ENCODE assay signal across 18 cellular contexts in genomic region chr11:113506893-113507292, GRCh38. TPM values are rescaled to one million over a fixed set of nuclear protein-coding genes. Genes with fewer than 3 reads are reported as not detected.
A peak's percentile ranks its signal among the peaks of the same experiment; 100 is the strongest.
DNase-seq lines count a peak whose midpoint lies in the region; ATAC-seq, FAIRE-seq and TF ChIP-seq lines count a peak whose summit lies in the region.
"Had no signal": no experiment of that assay in that cellular context is flagged by ENCODE, and none has a peak within 500 bp of the region (broad histone marks: within the 10 kb centered on the region; RNA-seq: fewer than 3 reads in every experiment).

No MANE protein-coding gene starts in this region.

- H3K4me1 ChIP-seq in GM23248 (ENCODE audit: insufficient read depth) (peaks cover 13% of the 10 kb centered on the region), mammary epithelial cell (ENCODE audit: insufficient read depth, low read length) (peaks cover 48% of the 10 kb centered on the region), esophagus muscularis mucosa (no peaks in the 10 kb centered on the region), HepG2 (ENCODE audit: insufficient read depth, low read length) (peaks cover 12% of the 10 kb centered on the region)

- H3K27ac ChIP-seq in GM23248 (peak overlapping the region; percentile 68), mammary epithelial cell (ENCODE audit: insufficient read depth, low read depth, low read length) (peak overlapping the region; percentile 95), esophagus muscularis mucosa (replicated peaks in 1 of 4) (no peak overlapping the region), HepG2 (ENCODE audit: extremely low read length, insufficient read depth, low read length) (no peak overlapping the region)
- H3K27ac ChIP-seq: C4-2B had no signal

- in situ Hi-C loops in GM23248 (cut with MboI) = no loop called here
- in situ Hi-C loops in mammary epithelial cell (cut with MboI; ENCODE audit: low sequenced_read_pairs in 2 of 2) = no loop called here
- in situ Hi-C loops in HepG2 (cut with HindIII; ENCODE audit: extremely low pct_ligation_motif_present, low pct_unique_long_range_greater_than_20kb) = no loop called here

- TF ChIP-seq RAD21 in HepG2 (CRISPR knock-in tag; IDR thresholded peaks at IDR 0.05) = no peak

- H3K27me3 ChIP-seq in GM23248 (replicated peaks; ENCODE audit: insufficient read depth) = peaks cover 23% of the 10 kb centered on the region; the same call in 1 of the 2 replicates
- no peaks in the 10 kb centered on the region for H3K27me3 ChIP-seq in mammary epithelial cell (ENCODE audit: insufficient read depth, low read length)
- H3K27me3 ChIP-seq in esophagus muscularis mucosa = peaks cover 0 to 6% (median 0%) of the 10 kb centered on the region in 4 donors
- peaks cover 1 to 4% of the 10 kb centered on the region in 2 experiments; a peak in 1 of 5 replicates for H3K27me3 ChIP-seq in HepG2 (ENCODE audit: control insufficient read depth in 1 of 2, insufficient read depth in 2 of 2, low read length in 2 of 2)
- H3K27me3 ChIP-seq: BE2C had no signal

- H2AFZ ChIP-seq in GM23248 (no peak overlapping the region), mammary epithelial cell (ENCODE audit: low read depth, low read length) (peak overlapping the region; percentile 14), HepG2 (ENCODE audit: low read length) (no peak overlapping the region)
- H2AFZ ChIP-seq: GM23338 had no signal

- H3K9me3 ChIP-seq in GM23248 (ENCODE audit: low read depth) (no peaks in the 10 kb centered on the region), mammary epithelial cell (replicated peaks; ENCODE audit: insufficient read depth, low read length) (no peaks in the 10 kb centered on the region), esophagus muscularis mucosa (no peaks in the 10 kb centered on the region), HepG2 (ENCODE audit: low read length) (no peaks in the 10 kb centered on the region)
- H3K9me3 ChIP-seq: BE2C had no signal

- no peaks in the 10 kb centered on the region for H3K79me2 ChIP-seq in GM23248 (ENCODE audit: insufficient read depth)
- no peaks in the 10 kb centered on the region for H3K79me2 ChIP-seq in mammary epithelial cell (ENCODE audit: insufficient read depth, low read length)
- no peaks in the 10 kb centered on the region for H3K79me2 ChIP-seq in HepG2 (ENCODE audit: insufficient read depth, low read length)

- intact Hi-C loops in mammary epithelial cell (cut with micrococcal nuclease) = no loop called here
- intact Hi-C loops in esophagus muscularis mucosa (cut with DNase I) = no loop called here
- intact Hi-C loops in HepG2 (cut with micrococcal nuclease; ENCODE audit: unreplicated experiment) = no loop called here

- no peak for ATAC-seq in HepG2
- ATAC-seq in HG02973 (IDR thresholded peaks at IDR 0.05; ENCODE audit: unreplicated experiment) = no peak
- ATAC-seq: GM12878, GM23338 had no signal

- TF ChIP-seq CTCF in mammary epithelial cell (conservative IDR thresholded peaks at IDR 0.05 in 1 of 2, IDR thresholded peaks at IDR 0.05 in 1 of 2; ENCODE audit: extremely low read depth in 1 of 2, insufficient read depth in 1 of 2, low read depth in 1 of 2, low read length in 2 of 2) (no peak), esophagus muscularis mucosa (IDR thresholded peaks at IDR 0.05) (no peak), HepG2 (CRISPR knock-in tag; IDR thresholded peaks at IDR 0.05) (no peak)

- TF ChIP-seq POLR2A in esophagus muscularis mucosa (IDR thresholded peaks at IDR 0.05; ENCODE audit: low read depth) (no peak), HepG2 (IDR thresholded peaks at IDR 0.05; ENCODE audit: insufficient read depth in 1 of 2, low read depth in 2 of 2, low read length in 2 of 2) (no peak)

- H3K4me2 ChIP-seq in GM23248 (ENCODE audit: unreplicated experiment) (no peak overlapping the region), mammary epithelial cell (ENCODE audit: insufficient read depth, low read depth, low read length) (no peak overlapping the region), HepG2 (ENCODE audit: low read depth, low read length) (no peak overlapping the region)
- H3K4me2 ChIP-seq: GM23338 had no signal

- dilution Hi-C loops in mammary epithelial cell (cut with HindIII; ENCODE audit: low sequenced_read_pairs) = no loop called here

- no peaks in the 10 kb centered on the region for H3K9me2 ChIP-seq in GM23248 (ENCODE audit: insufficient read depth)

- TF ChIP-seq EP300 in esophagus muscularis mucosa (IDR thresholded peaks at IDR 0.05) = no peak
- TF ChIP-seq EP300 in HepG2 (IDR thresholded peaks at IDR 0.05; ENCODE audit: low read depth in 2 of 2, low read length in 2 of 2) = no peak
- TF ChIP-seq EP300 in HepG2 (CRISPR knock-in tag; IDR thresholded peaks at IDR 0.05; ENCODE audit: borderline replicate concordance) = no peak

- FAIRE-seq in HepG2 (lab: Jason Lieb, UNC) = no peak
- FAIRE-seq: A204.1, GM12878, GM18507, HTR-8/SVneo had no signal

- CTCF ChIA-PET in mammary epithelial cell (lab: Charles Lee; ENCODE audit: low non-redundant PET) = no interaction called here
- CTCF ChIA-PET in HepG2 (lab: Yijun Ruan, JAX; ENCODE audit: low intra/inter-chr PET ratio, low total read pairs) = no interaction called here

- POLR2A ChIA-PET in HepG2 (lab: Yijun Ruan, JAX) = no interaction called here

- WGBS in GM23248 (ENCODE audit: low coverage in 1 of 2, low lambda C conversion rate in 2 of 2, missing lambda C conversion rate in 2 of 2), 2 experiments = 95 to 100% methylated on average over 1 of the region's 1 CpG
- WGBS in mammary epithelial cell (ENCODE audit: low coverage, missing lambda C conversion rate) = 100% methylated on average over 1 of the region's 1 CpG
- WGBS in esophagus muscularis mucosa = 88% methylated on average over 1 of the region's 1 CpG
- WGBS in HepG2 (ENCODE audit: low lambda C conversion rate) = no CpG with 5 or more reads among the region's 1 CpG

- H3F3A ChIP-seq in GM23248 (ENCODE audit: insufficient read depth) = peaks cover 15% of the 10 kb centered on the region; the same call in 1 of the 2 replicates

- H4K20me1 ChIP-seq in GM23248 (ENCODE audit: insufficient read depth) = no peaks in the 10 kb centered on the region
- H4K20me1 ChIP-seq in mammary epithelial cell (ENCODE audit: insufficient read depth, low read length) = no peaks in the 10 kb centered on the region
- no peaks in the 10 kb centered on the region for H4K20me1 ChIP-seq in HepG2 (ENCODE audit: insufficient read depth, low read length)

- DNase-seq in GM23248 (peak; percentile 32), mammary epithelial cell (peak; percentile 9), esophagus muscularis mucosa (ENCODE audit: extremely low spot score) (peak; percentile 70), ureter (ENCODE audit: low spot score) (peak; percentile 14), HepG2 (ENCODE audit: low spot score) (no peak), NCI-H2171 treated with DMSO at 0.1 percent for 48 hours (lab: John Stamatoyannopoulos, UW) (no peak)
- DNase-seq: BE2C; CD4-positive, alpha-beta memory T cell; DMS79; H7 had no signal

- H3K9ac ChIP-seq in GM23248 = no peak overlapping the region
- H3K9ac ChIP-seq in mammary epithelial cell (ENCODE audit: insufficient read depth, low read length) = peak overlapping the region; percentile 46
- no peak overlapping the region for H3K9ac ChIP-seq in HepG2 (ENCODE audit: insufficient read depth, low read depth, low read length)

- BruUV-seq in mammary epithelial cell (replicated peaks; lab: Mats Ljungman, UMichigan) = no TSS peak
- no TSS peak for BruUV-seq in HepG2 (replicated peaks; lab: Mats Ljungman, UMichigan)

- H3K36me3 ChIP-seq in GM23248 (ENCODE audit: low read depth) = no peaks in the 10 kb centered on the region
- H3K36me3 ChIP-seq in mammary epithelial cell (ENCODE audit: insufficient read depth, low read length) = no peaks in the 10 kb centered on the region
- H3K36me3 ChIP-seq in esophagus muscularis mucosa = no peaks in the 10 kb centered on the region
- no peaks in the 10 kb centered on the region for H3K36me3 ChIP-seq in HepG2 (replicated peaks in 1 of 2; ENCODE audit: control insufficient read depth in 1 of 2, insufficient read depth in 2 of 2, low read length in 2 of 2)
- H3K36me3 ChIP-seq: BE2C had no signal

- H3K4me3 ChIP-seq in GM23248 (no peak overlapping the region), mammary epithelial cell (replicated peaks in 1 of 3; ENCODE audit: insufficient read depth in 1 of 3, low read depth in 2 of 3, low read length in 3 of 3) (no peak overlapping the region), esophagus muscularis mucosa (no peak overlapping the region), HepG2 (replicated peaks in 1 of 3; ENCODE audit: insufficient read depth in 1 of 3, low read depth in 2 of 3, low read length in 3 of 3) (no peak overlapping the region)
- H3K4me3 ChIP-seq: GM12878, GM23338 had no signal

TF ChIP-seq in HepG2, 621 proteins besides CTCF, POLR2A, EP300 and RAD21 (continues in another document):
- TF ChIP-seq SOX5 (CRISPR knock-in tag; IDR thresholded peaks at IDR 0.05; ENCODE audit: borderline replicate concordance) = no peak

RNA-seq across cellular contexts. Expression of gene DRD2, which starts 31.7 kb away (rescaled TPM):
- not detected in 2 replicates for total RNA-seq in GM23248 (2014; rRNA removed; shearing (Covaris generic))
- polyA plus RNA-seq in GM23248 (2016; fragmentation: Nextera tagmentation; extraction: Ambion mirVana) = 0.19 TPM in 1 of 2 replicates, not detected in the other
- 1 to 10 TPM; 1.5 to 6.8 TPM for total RNA-seq in mammary epithelial cell
- 28.7 TPM for polyA plus RNA-seq in mammary epithelial cell
- polyA minus RNA-seq in mammary epithelial cell = 7.9 TPM
- under 1 TPM in 2 of 4 donors, not detected in 2; 0.13 to 0.17 TPM for total RNA-seq in esophagus muscularis mucosa
- total RNA-seq in ureter = 0.44 TPM
- not detected in 2 replicates for total RNA-seq in HepG2 (2016; rRNA removed; fragmentation: Illumina TruSeq; extraction: Trizol)
- not detected in 2 replicates for total RNA-seq in HepG2 (2016; cell fraction: cytosol; rRNA removed; fragmentation: Illumina TruSeq; extraction: Trizol; ENCODE audit: low read depth)
- total RNA-seq in HepG2 (2016; cell fraction: insoluble cytoplasmic fraction; rRNA removed; fragmentation: Illumina TruSeq; extraction: Trizol) = not detected in 2 replicates
- not detected in 2 replicates for total RNA-seq in HepG2 (2016; cell fraction: membrane; rRNA removed; fragmentation: Illumina TruSeq; extraction: Trizol)
- not detected in 2 replicates for total RNA-seq in HepG2 (2016; cell fraction: nucleus; rRNA removed; fragmentation: Illumina TruSeq; extraction: Trizol)
- 0.16 TPM in 1 of 2 replicates, not detected in the other for polyA plus RNA-seq in HepG2 (2011; rRNA removed)
- polyA plus RNA-seq in HepG2 (2011; cell fraction: cytosol; rRNA removed) = not detected in 2 replicates
- 0.45 and 0.50 TPM in 2 replicates for polyA plus RNA-seq in HepG2 (2011; cell fraction: nucleus; rRNA removed)
- polyA plus RNA-seq in HepG2 (2012) = not detected in 2 replicates
- not detected in 2 replicates for polyA plus RNA-seq in HepG2 (2016; cell fraction: cytosol; fragmentation: Illumina TruSeq; extraction: Trizol; ENCODE audit: low read depth)
- not detected in 2 replicates for polyA plus RNA-seq in HepG2 (2016; cell fraction: insoluble cytoplasmic fraction; fragmentation: Illumina TruSeq; extraction: Trizol; ENCODE audit: low read depth)
- polyA plus RNA-seq in HepG2 (2016; cell fraction: membrane; fragmentation: Illumina TruSeq; extraction: Trizol; ENCODE audit: low read depth) = not detected in 2 replicates
- polyA plus RNA-seq in HepG2 (2016; cell fraction: nucleus; fragmentation: Illumina TruSeq; extraction: Trizol; ENCODE audit: insufficient read depth, low read depth) = not detected in 2 replicates
- polyA minus RNA-seq in HepG2 (2011; rRNA and poly(A)+ RNA removed; ENCODE audit: low replicate concordance) = not detected in 2 replicates
- polyA minus RNA-seq in HepG2 (2011; cell fraction: cytosol; rRNA and poly(A)+ RNA removed) = not detected in 2 replicates
- polyA minus RNA-seq in HepG2 (2011; cell fraction: nucleus; rRNA and poly(A)+ RNA removed) = not detected in 2 replicates
- total RNA-seq: CD4-positive, alpha-beta memory T cell; G401; GM12878 had no signal
- polyA plus RNA-seq: CD4-positive, alpha-beta memory T cell; GM12878 had no signal

Comparison
In these comparisons a context has a peak if more than half of its experiments do, and no peak if none do; other contexts are left out.
1. DNase-seq: peak in GM23248 (single experiment), mammary epithelial cell (single experiment), esophagus muscularis mucosa (single experiment) and ureter (single experiment); none in HepG2 (single experiment) and NCI-H2171 treated with DMSO at 0.1 percent for 48 hours (single experiment).
2. H3K27ac ChIP-seq: peak in GM23248 (single experiment) and mammary epithelial cell (single experiment); none in esophagus muscularis mucosa (0 of 4) and HepG2 (single experiment).